21 cellular contexts compared by ENCODE assay signal in the genomic region with DNA sequence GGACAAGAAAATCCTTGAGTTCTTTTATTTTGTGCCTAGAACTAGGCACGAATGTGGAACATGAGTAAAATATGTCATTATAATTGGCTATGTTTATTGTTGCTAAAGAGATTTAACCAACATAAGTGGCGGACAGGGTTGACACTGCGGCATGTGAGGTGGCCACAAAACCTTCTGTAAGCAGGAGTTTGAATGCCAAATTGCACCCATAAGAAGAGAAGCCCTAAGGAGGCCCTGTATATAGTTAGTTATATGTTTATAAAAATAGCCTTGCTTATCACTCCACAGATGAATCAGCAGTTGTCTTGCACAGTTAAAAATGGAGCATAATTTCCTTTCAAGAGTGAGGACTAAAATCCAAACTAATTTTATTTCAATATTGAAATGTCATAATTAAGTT.
"Had no signal": no experiment of that assay in that cellular context is flagged by ENCODE, and none has a peak within 500 bp of the region (broad histone marks: within the 10 kb centered on the region; RNA-seq: fewer than 3 reads in every experiment).

No MANE protein-coding gene starts in this region.

- H3K4me2 ChIP-seq: SK-N-SH had no signal

- ATAC-seq: Panc1, PC-3 had no signal

- DNase-seq: KBM-7, MV-4-11, NCI-H1048, NCI-H1105, NCI-H1417, NCI-H1436 treated with DMSO at 0.1 percent for 48 hours, NCI-H1694, NCI-H187 treated with DMSO at 0.1 percent for 48 hours, NCI-H2081, NCI-H2107, NCI-H2227 treated with DMSO at 0.1 percent for 48 hours, NCI-H524, NCI-H526 treated with DMSO at 0.1 percent for 48 hours, NCI-H748 treated with DMSO at 0.1 percent for 48 hours, PC-3, SHP77, SK-N-SH had no signal

- H3K9me3 ChIP-seq: SK-N-SH had no signal

- FAIRE-seq: HTR-8/SVneo had no signal

- H3K27ac ChIP-seq: HL-60, RWPE1 had no signal

- H3K9ac ChIP-seq: SK-N-SH had no signal
